In genomic region chr1:144883011-144883421, GRCh38 we compare ENCODE assay signal across 8 cellular contexts.
A peak's percentile ranks its signal among the peaks of the same experiment; 100 is the strongest.
DNase-seq lines count a peak whose midpoint lies in the region; ATAC-seq and TF ChIP-seq lines count a peak whose summit lies in the region.
"Not testable (repeated sequence)": the region's sequence is repeated elsewhere in the genome, so short reads cannot be mapped to it uniquely, and the experiment has no call there.

No MANE protein-coding gene starts in this region.

- not testable (repeated sequence) for H3K36me3 ChIP-seq in CD4-positive, CD25-positive, alpha-beta regulatory T cell (ENCODE audit: control insufficient read depth, insufficient read depth, low read length); body of pancreas (replicated peaks in 1 of 2; ENCODE audit: insufficient read depth in 1 of 2, low read depth in 2 of 2); right lobe of liver; thoracic aorta

- H3K4me3 Mint-ChIP-seq in CD4-positive, CD25-positive, alpha-beta regulatory T cell: peak overlapping the region in 1 of 4 donors; percentile 73

- intact Hi-C loops in body of pancreas (cut with DNase I); right lobe of liver (cut with DNase I); posterior cingulate gyrus (cut with DNase I): not testable (repeated sequence)

- H3K4me3 ChIP-seq in CD4-positive, CD25-positive, alpha-beta regulatory T cell (ENCODE audit: low read depth, low read length): not testable (repeated sequence)
- H3K4me3 ChIP-seq in LNCaP clone FGC (ENCODE audit: low read depth, low read length) (peak overlapping the region; percentile 51), body of pancreas (peak overlapping the region in 1 of 2 donors; percentile 39), fibroblast of villous mesenchyme (ENCODE audit: low read depth, low read length) (peak overlapping the region; percentile 50), right lobe of liver (peak overlapping the region in 1 of 3 donors; percentile 36), thoracic aorta (peak overlapping the region; percentile 79)

- H3K4me1 ChIP-seq in CD4-positive, CD25-positive, alpha-beta regulatory T cell (ENCODE audit: control insufficient read depth, insufficient read depth, low read length, poor library complexity, severe bottlenecking); body of pancreas; right lobe of liver; thoracic aorta (ENCODE audit: control insufficient read depth in 1 of 2, low read depth in 2 of 2): not testable (repeated sequence)

- not testable (repeated sequence) for H3K27me3 ChIP-seq in CD4-positive, CD25-positive, alpha-beta regulatory T cell (ENCODE audit: control insufficient read depth, insufficient read depth, low read length); body of pancreas; right lobe of liver; thoracic aorta (replicated peaks; ENCODE audit: insufficient read depth)

- WGBS in body of pancreas, 2 donors: 1 to 2% methylated on average over 45 to 50 of the region's 50 CpGs
- WGBS in right lobe of liver (ENCODE audit: insufficient coverage, low coverage, low lambda C conversion rate, missing lambda C conversion rate): 1% methylated on average over 50 of the region's 50 CpGs

- not testable (repeated sequence) for TF ChIP-seq POLR2A in body of pancreas (IDR thresholded peaks at IDR 0.05); right lobe of liver (IDR thresholded peaks at IDR 0.05)

- TF ChIP-seq CTCF in LNCaP clone FGC (IDR thresholded peaks at IDR 0.05; ENCODE audit: control insufficient read depth, extremely low read depth, insufficient read depth); body of pancreas (IDR thresholded peaks at IDR 0.05); fibroblast of villous mesenchyme (IDR thresholded peaks at IDR 0.05; ENCODE audit: insufficient read depth, low read depth, low read length); right lobe of liver (IDR thresholded peaks at IDR 0.05); thoracic aorta (IDR thresholded peaks at IDR 0.05): not testable (repeated sequence)

- H3K9me3 Mint-ChIP-seq in CD4-positive, CD25-positive, alpha-beta regulatory T cell: not testable (repeated sequence)

- H3K36me3 Mint-ChIP-seq in CD4-positive, CD25-positive, alpha-beta regulatory T cell: not testable (repeated sequence)

- H3K27me3 Mint-ChIP-seq in CD4-positive, CD25-positive, alpha-beta regulatory T cell: not testable (repeated sequence)

- not testable (repeated sequence) for H3K4me1 Mint-ChIP-seq in CD4-positive, CD25-positive, alpha-beta regulatory T cell

- H3K27ac ChIP-seq in CD4-positive, CD25-positive, alpha-beta regulatory T cell (ENCODE audit: insufficient read depth, low read length, poor library complexity, severe bottlenecking); body of pancreas; right lobe of liver; thoracic aorta: not testable (repeated sequence)

- not testable (repeated sequence) for H3K27ac Mint-ChIP-seq in CD4-positive, CD25-positive, alpha-beta regulatory T cell

- ATAC-seq in CD4-positive, CD25-positive, alpha-beta regulatory T cell (ENCODE audit: low read depth in 2 of 2); body of pancreas; thoracic aorta (ENCODE audit: insufficient number of reproducible peaks, low FRiP score, low read depth): not testable (repeated sequence)
- ATAC-seq in right lobe of liver: peak in 2 of 4 donors; percentile 20 to 31

- H3K9me3 ChIP-seq in CD4-positive, CD25-positive, alpha-beta regulatory T cell (ENCODE audit: control insufficient read depth in 2 of 2, low read length in 2 of 2); body of pancreas; right lobe of liver; thoracic aorta: not testable (repeated sequence)

- peak in 2 of 3 donors; percentile 5 to 29 for DNase-seq in CD4-positive, CD25-positive, alpha-beta regulatory T cell
- DNase-seq in LNCaP clone FGC (ENCODE audit: low read depth); fibroblast of villous mesenchyme (ENCODE audit: low read depth); thoracic aorta (ENCODE audit: low spot score): not testable (repeated sequence)
- peak; percentile 10 for DNase-seq in activated CD4-positive, alpha-beta T cell treated with anti-CD3 and anti-CD28 coated beads for 48 hours
- DNase-seq in body of pancreas (peak in 3 of 4 donors; percentile 6 to 34 (median 13)), right lobe of liver (peak; percentile 22 to 62 (median 48)), posterior cingulate gyrus (peak in 7 of 10 donors; percentile 10 to 75 (median 24))
